In genomic region chr7:45124351-45124750, GRCh38 we compare ENCODE assay signal across 19 cellular contexts. TPM values are rescaled to one million over a fixed set of nuclear protein-coding genes. Genes with fewer than 3 reads are reported as not detected.
"Had no signal": no experiment of that assay in that cellular context is flagged by ENCODE, and none has a peak within 500 bp of the region (broad histone marks: within the 10 kb centered on the region; RNA-seq: fewer than 3 reads in every experiment).

No MANE protein-coding gene starts in this region.

- ATAC-seq: heart right ventricle, left ventricle myocardium superior, psoas muscle, right cardiac atrium had no signal

- H3K36me3 Mint-ChIP-seq: activated naive CD8-positive, alpha-beta T cell treated with anti-CD3 and anti-CD28 coated beads for 36 hours; type B pancreatic cell had no signal

- H3K4me3 Mint-ChIP-seq: activated B cell treated with CpG ODN at 0.5 μM for 24 hours; activated naive CD8-positive, alpha-beta T cell treated with anti-CD3 and anti-CD28 coated beads for 36 hours; type B pancreatic cell had no signal

- H3K27ac ChIP-seq: cardiac muscle cell, esophagus squamous epithelium, heart right ventricle, ovary, psoas muscle, stomach had no signal

- H3K9me3 Mint-ChIP-seq: activated B cell treated with CpG ODN at 0.5 μM for 24 hours; activated naive CD8-positive, alpha-beta T cell treated with anti-CD3 and anti-CD28 coated beads for 36 hours; T-helper 2 cell treated with Interferon-gamma antibody and Interleukin-4, amounts not matched to agents 5 μg/mL and 100 μg/mL, for 36 hours; type B pancreatic cell had no signal

- H3K27me3 Mint-ChIP-seq: activated B cell treated with CpG ODN at 0.5 μM for 24 hours; activated naive CD8-positive, alpha-beta T cell treated with anti-CD3 and anti-CD28 coated beads for 36 hours had no signal

- DNase-seq: activated B cell treated with CpG ODN at 0.5 μM for 24 hours; activated CD4-positive, alpha-beta T cell treated with anti-CD3 and anti-CD28 coated beads for 48 hours; activated gamma-delta T cell treated with Interleukin-2 at 50 U/mL for 16 hours; activated naive CD8-positive, alpha-beta T cell treated with anti-CD3 and anti-CD28 coated beads for 36 hours; amniotic stem cell; dermis blood vessel endothelial cell; effector memory CD4-positive, alpha-beta T cell; esophagus squamous epithelium; heart right ventricle; left ventricle myocardium superior; psoas muscle; right cardiac atrium; small intestine; stimulated activated CD4-positive, alpha-beta T cell treated with anti-CD3 and anti-CD28 coated beads, Interleukin-4, amount 100 ng/mL, for 1 hour; stomach had no signal

- H3K27ac Mint-ChIP-seq: activated B cell treated with CpG ODN at 0.5 μM for 24 hours; activated naive CD8-positive, alpha-beta T cell treated with anti-CD3 and anti-CD28 coated beads for 36 hours; type B pancreatic cell had no signal

RNA-seq across cellular contexts. Expression of gene RAMP3, which starts 33.2 kb away (rescaled TPM):
- total RNA-seq: activated B cell treated with CpG ODN at 0.5 μM for 24 hours; activated naive CD8-positive, alpha-beta T cell treated with anti-CD3 and anti-CD28 coated beads for 36 hours; cardiac muscle cell had no signal
- polyA plus RNA-seq: cardiac muscle cell had no signal
